ENCODE assay signal across 1 cellular context in genomic region chr17:27353469-27354050, GRCh38.
TF ChIP-seq lines count a peak whose summit lies in the region.

No MANE protein-coding gene starts in this region.

TF ChIP-seq in K562, 482 proteins besides CTCF, POLR2A, EP300 and RAD21 (continued from another document and continues in another):
- TF ChIP-seq TSHZ1 (CRISPR knock-in tag; IDR thresholded peaks at IDR 0.05): no peak
- no peak for TF ChIP-seq PHTF2 (CRISPR knock-in tag; IDR thresholded peaks at IDR 0.05)
- TF ChIP-seq ZFX (CRISPR knock-in tag; IDR thresholded peaks at IDR 0.05): peak; percentile 62
- peak; percentile 89 for TF ChIP-seq CBX1 (IDR thresholded peaks at IDR 0.05; ENCODE audit: low read depth)
- no peak for TF ChIP-seq POLR3G (IDR thresholded peaks at IDR 0.05; ENCODE audit: extremely low read depth, insufficient read length, insufficient replicate concordance)
- 0 out of 2 replicates have a peak, but pooled peaks have one; percentile 58 for TF ChIP-seq ZFPM2 (CRISPR knock-in tag; IDR thresholded peaks at IDR 0.05)
- no peak for TF ChIP-seq ZBTB8A (IDR thresholded peaks at IDR 0.05; ENCODE audit: partially characterized antibody)
- no peak for TF ChIP-seq RFX5 (IDR thresholded peaks at IDR 0.05; ENCODE audit: low read depth, low read length)
- no peak for TF ChIP-seq ZNF75A (CRISPR knock-in tag; IDR thresholded peaks at IDR 0.05)
- no peak for TF ChIP-seq CREB5 (CRISPR knock-in tag; IDR thresholded peaks at IDR 0.05)
- peak; percentile 50; the same call in 1 of the 2 replicates for TF ChIP-seq NCOA1 (IDR thresholded peaks at IDR 0.05; ENCODE audit: low read depth)
- TF ChIP-seq ARID1B (IDR thresholded peaks at IDR 0.05): peak; percentile 84
- TF ChIP-seq NFIX (CRISPR knock-in tag; IDR thresholded peaks at IDR 0.05; ENCODE audit: low read depth): no peak
- 0 out of 2 replicates have a peak, but pooled peaks have one; percentile 49 for TF ChIP-seq ZNF57 (CRISPR knock-in tag; IDR thresholded peaks at IDR 0.05)
- TF ChIP-seq SRSF1 (IDR thresholded peaks at IDR 0.05; ENCODE audit: low read depth, low read length): no peak
- no peak for TF ChIP-seq POLR3A (IDR thresholded peaks at IDR 0.05; ENCODE audit: borderline replicate concordance, extremely low read depth, insufficient read depth, insufficient read length)
- no peak; the same call in 1 of the 2 replicates for TF ChIP-seq EGR1 (conservative IDR thresholded peaks at IDR 0.05)
- no peak for TF ChIP-seq XRCC4 (IDR thresholded peaks at IDR 0.05; ENCODE audit: extremely low read depth, insufficient read depth, insufficient read length)
- TF ChIP-seq RFX1 (IDR thresholded peaks at IDR 0.05): no peak
- no peak for TF ChIP-seq ZNF655 (CRISPR knock-in tag; IDR thresholded peaks at IDR 0.05)
- TF ChIP-seq RERE (CRISPR knock-in tag; IDR thresholded peaks at IDR 0.05; ENCODE audit: borderline replicate concordance): no peak
- 0 out of 2 replicates have a peak, but pooled peaks have one; percentile 43 for TF ChIP-seq SREBF1 (IDR thresholded peaks at IDR 0.05; ENCODE audit: borderline replicate concordance, low read depth, low read length)
- no peak for TF ChIP-seq ZNF77 (CRISPR knock-in tag; IDR thresholded peaks at IDR 0.05)
- peak; percentile 30; the same call in 1 of the 2 replicates for TF ChIP-seq SIN3B (IDR thresholded peaks at IDR 0.05; ENCODE audit: low read depth)
- no peak for TF ChIP-seq ZBTB9 (CRISPR knock-in tag; IDR thresholded peaks at IDR 0.05)
- TF ChIP-seq VEZF1 (CRISPR knock-in tag; IDR thresholded peaks at IDR 0.05): peak; percentile 94
- peak; percentile 84 for TF ChIP-seq CTCFL (IDR thresholded peaks at IDR 0.05; ENCODE audit: borderline replicate concordance, insufficient read depth, low read depth, low read length, poor library complexity, severe bottlenecking)
- no peak for TF ChIP-seq COPS2 (conservative IDR thresholded peaks at IDR 0.05)
- peak; percentile 89 for TF ChIP-seq GATAD2B (IDR thresholded peaks at IDR 0.05; ENCODE audit: borderline replicate concordance)
- peak in 1 of 2 experiments; percentile 68; a peak in 1 of 4 replicates for TF ChIP-seq SRF (CRISPR knock-in tag; IDR thresholded peaks at IDR 0.05)
- no peak for TF ChIP-seq ZNF512 (tag; IDR thresholded peaks at IDR 0.05)
- TF ChIP-seq RHOXF2B (CRISPR knock-in tag; conservative IDR thresholded peaks at IDR 0.05): no peak
- peak; percentile 77; the same call in 1 of the 2 replicates for TF ChIP-seq OTX1 (CRISPR knock-in tag; IDR thresholded peaks at IDR 0.05)
- TF ChIP-seq ZBTB43 (CRISPR knock-in tag; IDR thresholded peaks at IDR 0.05): no peak
- TF ChIP-seq SLC30A9 (CRISPR knock-in tag; IDR thresholded peaks at IDR 0.05): no peak
- no peak for TF ChIP-seq PATZ1 (CRISPR knock-in tag; IDR thresholded peaks at IDR 0.05; ENCODE audit: borderline replicate concordance)
- peak; percentile 65 for TF ChIP-seq SOX6 (IDR thresholded peaks at IDR 0.05)
